ENCODE assay signal across 9 cellular contexts in genomic region chr15:70659662-70660061, GRCh38.
"Had no signal": no experiment of that assay in that cellular context is flagged by ENCODE, and none has a peak within 500 bp of the region (broad histone marks: within the 10 kb centered on the region; RNA-seq: fewer than 3 reads in every experiment).

No MANE protein-coding gene starts in this region.

- H3K4me3 ChIP-seq: GM23248, HAP-1, K562 had no signal

- H3K4me1 ChIP-seq: HAP-1 had no signal

- H2AFZ ChIP-seq: GM23248 had no signal

- H3K9ac ChIP-seq: GM23248 had no signal

- H3K27ac ChIP-seq: GM23248, HL-60 had no signal

- H3K9me3 ChIP-seq: HAP-1 had no signal

- DNase-seq: GM23248, GOT3, H7, KG1 had no signal

- FAIRE-seq: HepG2, K562 had no signal

- ATAC-seq: HCT116, HepG2, K562 had no signal
